In the genomic region with DNA sequence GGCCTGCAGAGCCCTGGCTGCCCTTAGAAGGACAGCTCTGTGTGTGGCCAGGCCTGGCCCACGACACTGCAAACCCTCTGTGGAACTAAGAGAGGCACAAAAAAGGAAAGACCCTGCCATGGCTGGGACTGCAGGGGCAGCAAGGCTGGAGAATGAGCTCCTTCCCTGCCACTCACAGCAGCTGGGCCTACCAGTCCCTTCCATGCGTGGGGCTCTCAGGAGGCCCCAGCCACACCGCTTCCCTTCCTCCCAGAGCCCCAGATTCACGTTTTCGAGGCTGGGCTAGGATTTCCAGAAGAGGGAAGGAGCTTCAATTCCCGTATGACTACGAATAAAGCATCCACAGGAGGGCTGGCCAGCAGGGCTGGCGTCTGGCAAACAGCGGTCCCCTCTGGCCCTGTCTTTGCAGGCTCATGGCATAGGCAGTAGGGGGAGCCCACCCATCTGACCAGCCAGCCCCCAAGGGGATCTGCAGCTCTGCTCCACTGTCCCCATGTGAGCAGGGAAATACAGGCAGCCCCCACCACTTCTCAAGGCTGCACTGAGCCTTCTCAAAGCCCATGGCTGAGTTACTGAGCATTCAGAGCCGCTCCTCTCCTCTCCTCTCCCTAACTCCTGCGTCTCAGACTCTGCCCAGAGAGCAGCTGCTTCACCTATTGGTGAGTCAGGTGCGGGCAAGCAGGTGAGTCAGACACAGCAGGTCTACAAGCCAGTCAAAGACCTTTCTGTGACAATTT, we compare ENCODE assay signal across 1 cellular context.
TF ChIP-seq lines count a peak whose summit lies in the region.

No MANE protein-coding gene starts in this region.

TF ChIP-seq in A549, 52 proteins besides CTCF, POLR2A, EP300 and RAD21 (continued from another document):
- no peak for TF ChIP-seq MAZ (IDR thresholded peaks at IDR 0.05; ENCODE audit: borderline replicate concordance, low read depth, low read length)
- no peak for TF ChIP-seq KDM1A (IDR thresholded peaks at IDR 0.05; ENCODE audit: low read depth)
- TF ChIP-seq, protein P1, sequence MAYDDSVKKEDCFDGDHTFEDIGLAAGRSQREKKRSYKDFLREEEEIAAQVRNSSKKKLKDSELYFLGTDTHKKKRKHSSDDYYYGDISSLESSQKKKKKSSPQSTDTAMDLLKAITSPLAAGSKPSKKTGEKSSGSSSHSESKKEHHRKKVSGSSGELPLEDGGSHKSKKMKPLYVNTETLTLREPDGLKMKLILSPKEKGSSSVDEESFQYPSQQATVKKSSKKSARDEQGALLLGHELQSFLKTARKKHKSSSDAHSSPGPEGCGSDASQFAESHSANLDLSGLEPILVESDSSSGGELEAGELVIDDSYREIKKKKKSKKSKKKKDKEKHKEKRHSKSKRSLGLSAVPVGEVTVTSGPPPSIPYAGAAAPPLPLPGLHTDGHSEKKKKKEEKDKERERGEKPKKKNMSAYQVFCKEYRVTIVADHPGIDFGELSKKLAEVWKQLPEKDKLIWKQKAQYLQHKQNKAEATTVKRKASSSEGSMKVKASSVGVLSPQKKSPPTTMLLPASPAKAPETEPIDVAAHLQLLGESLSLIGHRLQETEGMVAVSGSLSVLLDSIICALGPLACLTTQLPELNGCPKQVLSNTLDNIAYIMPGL (CRISPR knock-in tag; IDR thresholded peaks at IDR 0.05; ENCODE audit: borderline replicate concordance) = no peak
- no peak for TF ChIP-seq MYC (IDR thresholded peaks at IDR 0.05; ENCODE audit: borderline replicate concordance, low read length)
- TF ChIP-seq CHD2 (IDR thresholded peaks at IDR 0.05; ENCODE audit: low read length, partially characterized antibody) = no peak
- TF ChIP-seq, protein P2, sequence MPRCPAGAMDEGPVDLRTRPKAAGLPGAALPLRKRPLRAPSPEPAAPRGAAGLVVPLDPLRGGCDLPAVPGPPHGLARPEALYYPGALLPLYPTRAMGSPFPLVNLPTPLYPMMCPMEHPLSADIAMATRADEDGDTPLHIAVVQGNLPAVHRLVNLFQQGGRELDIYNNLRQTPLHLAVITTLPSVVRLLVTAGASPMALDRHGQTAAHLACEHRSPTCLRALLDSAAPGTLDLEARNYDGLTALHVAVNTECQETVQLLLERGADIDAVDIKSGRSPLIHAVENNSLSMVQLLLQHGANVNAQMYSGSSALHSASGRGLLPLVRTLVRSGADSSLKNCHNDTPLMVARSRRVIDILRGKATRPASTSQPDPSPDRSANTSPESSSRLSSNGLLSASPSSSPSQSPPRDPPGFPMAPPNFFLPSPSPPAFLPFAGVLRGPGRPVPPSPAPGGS (IDR thresholded peaks at IDR 0.05) = no peak
- TF ChIP-seq, protein P3, sequence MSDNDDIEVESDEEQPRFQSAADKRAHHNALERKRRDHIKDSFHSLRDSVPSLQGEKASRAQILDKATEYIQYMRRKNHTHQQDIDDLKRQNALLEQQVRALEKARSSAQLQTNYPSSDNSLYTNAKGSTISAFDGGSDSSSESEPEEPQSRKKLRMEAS (IDR thresholded peaks at IDR 0.05) = no peak
- no peak for TF ChIP-seq ESRRA (IDR thresholded peaks at IDR 0.05; ENCODE audit: borderline replicate concordance, low read length)
